ENCODE assay signal across 8 cellular contexts in the genomic region with DNA sequence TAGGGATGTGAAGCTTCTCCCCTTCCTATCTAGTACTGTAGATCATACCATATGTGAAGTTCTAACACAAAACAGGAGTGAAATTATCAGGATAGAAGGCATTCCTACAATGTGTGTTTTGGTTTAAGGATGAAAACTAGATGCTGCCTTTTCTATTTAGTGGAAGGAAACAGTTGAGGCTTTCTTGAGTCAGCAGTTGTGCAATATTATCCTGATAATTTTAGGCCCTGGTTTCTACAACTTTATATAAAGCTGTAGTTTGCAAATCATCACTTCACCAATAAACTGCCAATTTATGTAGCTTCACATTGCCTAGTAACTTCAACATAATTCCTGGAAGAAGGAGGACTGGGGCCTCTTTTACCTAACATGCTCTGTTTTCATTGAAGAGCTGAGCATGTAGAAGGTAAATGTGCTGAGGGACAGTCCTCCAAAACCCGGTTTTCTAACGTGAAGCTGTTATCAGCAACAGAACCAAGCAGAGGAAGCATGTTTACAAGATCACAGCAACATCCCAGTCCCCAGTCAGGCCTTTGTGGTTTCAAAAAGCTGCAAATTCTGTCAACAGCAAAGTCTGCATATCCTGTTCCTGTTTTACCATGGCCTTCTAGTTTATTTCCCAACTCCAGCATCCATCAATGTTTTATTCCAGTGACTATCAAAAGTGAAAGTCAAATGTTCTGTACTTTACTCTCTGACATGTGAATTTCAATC.
A peak's percentile ranks its signal among the peaks of the same experiment; 100 is the strongest.
DNase-seq lines count a peak whose midpoint lies in the region; ATAC-seq, FAIRE-seq and TF ChIP-seq lines count a peak whose summit lies in the region.

No MANE protein-coding gene starts in this region.

- POLR2A ChIA-PET in HepG2 (lab: Yijun Ruan, JAX), result no interaction called here

- DNase-seq in GM12865 (ENCODE audit: low read depth) (peak; percentile 79), RPMI8226 (peak; percentile 31), HepG2 (ENCODE audit: low spot score) (no peak), NCI-H2227 treated with DMSO at 0.1 percent for 48 hours (lab: John Stamatoyannopoulos, UW) (no peak), cortex of kidney (lab: John Stamatoyannopoulos, UW) (no peak), DMS114 treated with DMSO at 0.1 percent for 48 hours (lab: John Stamatoyannopoulos, UW; ENCODE audit: unreplicated experiment) (no peak), foreskin melanocyte (no peak)

- no peaks in the 10 kb centered on the region for H3K36me3 ChIP-seq in HepG2 (replicated peaks in 1 of 2; ENCODE audit: control insufficient read depth in 1 of 2, insufficient read depth in 2 of 2, low read length in 2 of 2)

- no peak for TF ChIP-seq CTCF in GM12865 (IDR thresholded peaks at IDR 0.05; ENCODE audit: insufficient read depth, low read depth, low read length, missing control alignments)
- no peak for TF ChIP-seq CTCF in HepG2 (CRISPR knock-in tag; IDR thresholded peaks at IDR 0.05)

- no peaks in the 10 kb centered on the region for H3K4me1 ChIP-seq in HepG2 (ENCODE audit: insufficient read depth, low read length)

- no peak for FAIRE-seq in HepG2 (lab: Jason Lieb, UNC)

- whole genome bisulfite sequencing in HepG2 (ENCODE audit: low lambda C conversion rate), result 0% methylated on average over 2 of the region's 2 CpGs

- no TSS peak for BruUV-seq in HepG2 (replicated peaks; lab: Mats Ljungman, UMichigan)

- CTCF ChIA-PET in HepG2 (lab: Yijun Ruan, JAX; ENCODE audit: low intra/inter-chr PET ratio, low total read pairs), result no interaction called here

- H3K9ac ChIP-seq in HepG2 (ENCODE audit: insufficient read depth, low read depth, low read length), result no peak overlapping the region

- ATAC-seq in HG02840 (IDR thresholded peaks at IDR 0.05; ENCODE audit: low FRiP score, unreplicated experiment) (peak; percentile 44), HepG2 (no peak)

- H3K27ac ChIP-seq in HepG2 (ENCODE audit: extremely low read length, insufficient read depth, low read length), result no peak overlapping the region

- H3K27me3 ChIP-seq in HepG2 (ENCODE audit: control insufficient read depth in 1 of 2, insufficient read depth in 2 of 2, low read length in 2 of 2), result no peaks in the 10 kb centered on the region

- TF ChIP-seq EP300 in HepG2 (IDR thresholded peaks at IDR 0.05; ENCODE audit: low read depth in 2 of 2, low read length in 2 of 2), result no peak
- no peak for TF ChIP-seq EP300 in HepG2 (CRISPR knock-in tag; IDR thresholded peaks at IDR 0.05; ENCODE audit: borderline replicate concordance)

- intact Hi-C loops in HepG2 (cut with micrococcal nuclease; ENCODE audit: unreplicated experiment), result no loop called here

- no peak for TF ChIP-seq POLR2A in HepG2 (IDR thresholded peaks at IDR 0.05; ENCODE audit: insufficient read depth in 1 of 2, low read depth in 2 of 2, low read length in 2 of 2)

- no peaks in the 10 kb centered on the region for H4K20me1 ChIP-seq in HepG2 (ENCODE audit: insufficient read depth, low read length)

- no peaks in the 10 kb centered on the region for H3K9me3 ChIP-seq in HepG2 (ENCODE audit: low read length)

- in situ Hi-C loops in HepG2 (cut with HindIII; ENCODE audit: extremely low pct_ligation_motif_present, low pct_unique_long_range_greater_than_20kb), result no loop called here

- H3K79me2 ChIP-seq in HepG2 (ENCODE audit: insufficient read depth, low read length), result no peaks in the 10 kb centered on the region

- H3K4me2 ChIP-seq in HepG2 (ENCODE audit: low read depth, low read length), result no peak overlapping the region

- H3K4me3 ChIP-seq in GM12865 (ENCODE audit: low read depth, low read length) (peak overlapping the region; percentile 35), HepG2 (replicated peaks in 1 of 3; ENCODE audit: insufficient read depth in 1 of 3, low read depth in 2 of 3, low read length in 3 of 3) (no peak overlapping the region)

- no peak for TF ChIP-seq RAD21 in HepG2 (CRISPR knock-in tag; IDR thresholded peaks at IDR 0.05)

- no peak overlapping the region for H2AFZ ChIP-seq in HepG2 (ENCODE audit: low read length)

TF ChIP-seq in HepG2, 621 proteins besides CTCF, POLR2A, EP300 and RAD21:
- TF ChIP-seq HMGA1 (CRISPR knock-in tag; conservative IDR thresholded peaks at IDR 0.05) (no peak), CEBPB (IDR thresholded peaks at IDR 0.05; ENCODE audit: borderline replicate concordance, low read depth, low read length) (0 out of 2 replicates have a peak, but pooled peaks have one; percentile 1)

Comparison
In these comparisons a context has a peak if more than half of its experiments do, and no peak if none do; other contexts are left out.
1. DNase-seq: peak in GM12865 (single experiment) and RPMI8226 (single experiment); none in HepG2 (single experiment), NCI-H2227 treated with DMSO at 0.1 percent for 48 hours (single experiment), cortex of kidney (single experiment), DMS114 treated with DMSO at 0.1 percent for 48 hours (single experiment) and foreskin melanocyte (single experiment).